In genomic region chr2:3208179-3208578, GRCh38 we compare ENCODE assay signal across 23 cellular contexts.
DNase-seq lines count a peak whose midpoint lies in the region; ATAC-seq and TF ChIP-seq lines count a peak whose summit lies in the region.
"Had no signal": no experiment of that assay in that cellular context is flagged by ENCODE, and none has a peak within 500 bp of the region (broad histone marks: within the 10 kb centered on the region; RNA-seq: fewer than 3 reads in every experiment).

No MANE protein-coding gene starts in this region.

- POLR2A ChIA-PET in RWPE1 (lab: Yijun Ruan, JAX; ENCODE audit: low non-redundant PET), result no interaction called here

- H3K9me3 Mint-ChIP-seq in activated CD8-positive, alpha-beta memory T cell treated with anti-CD3 and anti-CD28 coated beads, Interleukin-2, amount 10 ng/mL, durations not matched to agents 7 days and 5 days (ENCODE audit: low read depth), result no peaks in the 10 kb centered on the region
- H3K9me3 Mint-ChIP-seq: CD4-positive, alpha-beta memory T cell; HFFc6 had no signal

- peaks cover 1% of the 10 kb centered on the region for H3K36me3 Mint-ChIP-seq in activated CD8-positive, alpha-beta memory T cell treated with anti-CD3 and anti-CD28 coated beads, Interleukin-2, amount 10 ng/mL, durations not matched to agents 7 days and 5 days

- no peak overlapping the region for H3K4me3 Mint-ChIP-seq in activated CD8-positive, alpha-beta memory T cell treated with anti-CD3 and anti-CD28 coated beads, Interleukin-2, amount 10 ng/mL, durations not matched to agents 7 days and 5 days
- H3K4me3 Mint-ChIP-seq: CD4-positive, alpha-beta memory T cell; GM23338; HFFc6 had no signal

- DNase-seq in activated CD8-positive, alpha-beta memory T cell treated with anti-CD3 and anti-CD28 coated beads, Interleukin-2, amount 10 ng/mL, durations not matched to agents 7 days and 5 days, result peak; percentile 23
- no peak for DNase-seq in activated CD8-positive, alpha-beta memory T cell treated with anti-CD3 and anti-CD28 coated beads, Interleukin-2, amount 50 U/mL, for 48 hours
- DNase-seq in GM13976 (ENCODE audit: low spot score), result peak; percentile 9
- peak; percentile 35 for DNase-seq in left lobe of liver (ENCODE audit: low spot score)
- DNase-seq in ureter (ENCODE audit: low spot score), result peak; percentile 14
- no peak for DNase-seq in NCI-H510A (lab: John Stamatoyannopoulos, UW)
- no peak for DNase-seq in RWPE1 (ENCODE audit: low spot score)
- DNase-seq: 8988T; ACHN; CD4-positive, alpha-beta memory T cell; COR-L47; DMS53; HFFc6; KBM-7; NCI-H1105 treated with DMSO at 0.1 percent for 48 hours; NCI-H146; NCI-H1930; NCI-H446 treated with DMSO at 0.1 percent for 48 hours; NCI-H526 treated with DMSO at 0.1 percent for 48 hours; PC-9; Right ventricle myocardium superior had no signal

- CTCF ChIA-PET in activated CD8-positive, alpha-beta memory T cell treated with anti-CD3 and anti-CD28 coated beads, Interleukin-2, amount 10 ng/mL, durations not matched to agents 7 days and 5 days (lab: Charles Lee), result interaction anchor here (0.6 kb wide), 1 partner anchor 142 kb away, joined by 4 read pairs; no protein-coding TSS in a partner anchor
- CTCF ChIA-PET in RWPE1 (lab: Yijun Ruan, JAX), result interaction anchor here (0.6 kb wide), 1 partner anchor 183 kb away, joined by 3 read pairs; no protein-coding TSS in a partner anchor

- H3K27ac ChIP-seq in RWPE1, result no peak overlapping the region
- H3K27ac ChIP-seq: PC-9, SJSA1 had no signal

- no peak for TF ChIP-seq CTCF in GM13976 (IDR thresholded peaks at IDR 0.05; ENCODE audit: borderline replicate concordance, control extremely low read depth, extremely low read depth, insufficient read depth, missing control alignments)
- TF ChIP-seq CTCF in RWPE1 (conservative IDR thresholded peaks at IDR 0.05; ENCODE audit: low read depth), result no peak

- H3K4me1 Mint-ChIP-seq in activated CD8-positive, alpha-beta memory T cell treated with anti-CD3 and anti-CD28 coated beads, Interleukin-2, amount 10 ng/mL, durations not matched to agents 7 days and 5 days, result no peaks in the 10 kb centered on the region

- in situ Hi-C loops in GM13976 (cut with MboI; ENCODE audit: low sequenced_read_pairs, unreplicated experiment), result no loop called here

- no peaks in the 10 kb centered on the region for H3K27me3 Mint-ChIP-seq in activated CD8-positive, alpha-beta memory T cell treated with anti-CD3 and anti-CD28 coated beads, Interleukin-2, amount 10 ng/mL, durations not matched to agents 7 days and 5 days
- H3K27me3 Mint-ChIP-seq: CD4-positive, alpha-beta memory T cell had no signal

- H3K27ac Mint-ChIP-seq in activated CD8-positive, alpha-beta memory T cell treated with anti-CD3 and anti-CD28 coated beads, Interleukin-2, amount 10 ng/mL, durations not matched to agents 7 days and 5 days, result no peak overlapping the region
- H3K27ac Mint-ChIP-seq: CD4-positive, alpha-beta memory T cell; GM23338; HFFc6 had no signal

- no peak for ATAC-seq in activated CD8-positive, alpha-beta memory T cell treated with anti-CD3 and anti-CD28 coated beads, Interleukin-2, amount 10 ng/mL, durations not matched to agents 7 days and 5 days
- no peak for ATAC-seq in left lobe of liver
- ATAC-seq: GM23338 had no signal

Comparison
In these comparisons a context has a peak if more than half of its experiments do, and no peak if none do; other contexts are left out.
1. DNase-seq: peak in activated CD8-positive, alpha-beta memory T cell treated with anti-CD3 and anti-CD28 coated beads, Interleukin-2, amount 10 ng/mL, durations not matched to agents 7 days and 5 days (single experiment), GM13976 (single experiment), left lobe of liver (single experiment) and ureter (single experiment); none in activated CD8-positive, alpha-beta memory T cell treated with anti-CD3 and anti-CD28 coated beads, Interleukin-2, amount 50 U/mL, for 48 hours (single experiment), NCI-H510A (single experiment) and RWPE1 (single experiment).